10 cellular contexts compared by ENCODE assay signal in genomic region chr6:16414205-16414604, GRCh38.
DNase-seq lines count a peak whose midpoint lies in the region; ATAC-seq, FAIRE-seq and TF ChIP-seq lines count a peak whose summit lies in the region.
"Had no signal": no experiment of that assay in that cellular context is flagged by ENCODE, and none has a peak within 500 bp of the region (broad histone marks: within the 10 kb centered on the region; RNA-seq: fewer than 3 reads in every experiment).

No MANE protein-coding gene starts in this region.

- H2BK120ac ChIP-seq in trophoblast cell (ENCODE audit: insufficient read depth, low read length, poor library complexity) = no peak overlapping the region

- no peak overlapping the region for H3K4me2 ChIP-seq in trophoblast cell (ENCODE audit: low read length)

- H4K91ac ChIP-seq in trophoblast cell (ENCODE audit: low read depth, low read length) = no peak overlapping the region

- H2BK12ac ChIP-seq in trophoblast cell (ENCODE audit: low read length) = no peak overlapping the region

- no peak overlapping the region for H4K8ac ChIP-seq in trophoblast cell (ENCODE audit: low read depth, low read length)

- no peaks in the 10 kb centered on the region for H3K9me3 ChIP-seq in esophagus squamous epithelium
- H3K9me3 ChIP-seq in trophoblast cell (ENCODE audit: insufficient read depth, low read depth, low read length) = no peaks in the 10 kb centered on the region

- H3K14ac ChIP-seq in trophoblast cell (ENCODE audit: low read length) = no peak overlapping the region

- H3K79me1 ChIP-seq in trophoblast cell (ENCODE audit: low read length) = no peaks in the 10 kb centered on the region

- TF ChIP-seq CTCF in esophagus squamous epithelium (IDR thresholded peaks at IDR 0.05) = no peak

- H2AK5ac ChIP-seq in trophoblast cell (ENCODE audit: low read length) = no peak overlapping the region

- H3K4me3 ChIP-seq in esophagus squamous epithelium = peak overlapping the region in 1 of 4 donors; percentile 44
- no peak overlapping the region for H3K4me3 ChIP-seq in trophoblast cell (ENCODE audit: low read depth, low read length)

- peak; percentile 53 for FAIRE-seq in GM12892 (lab: Jason Lieb, UNC)
- FAIRE-seq: G401.6 had no signal

- H3K27me3 ChIP-seq in esophagus squamous epithelium (no peaks in the 10 kb centered on the region), trophoblast cell (ENCODE audit: insufficient read depth, low read length) (no peaks in the 10 kb centered on the region)

- no peak overlapping the region for H3K18ac ChIP-seq in trophoblast cell (ENCODE audit: low read length)

- no peak overlapping the region for H2BK5ac ChIP-seq in trophoblast cell (ENCODE audit: low read depth, low read length, poor library complexity)

- H3K79me2 ChIP-seq in trophoblast cell (ENCODE audit: control insufficient read depth, insufficient read depth, low read length, poor library complexity) = no peaks in the 10 kb centered on the region

- no peak overlapping the region for H3K9ac ChIP-seq in trophoblast cell (ENCODE audit: low read length)

- no peak overlapping the region for H3K4ac ChIP-seq in trophoblast cell (ENCODE audit: low read depth, low read length)

- H3K4me1 ChIP-seq in esophagus squamous epithelium = peaks cover 4 to 52% (median 14%) of the 10 kb centered on the region in 3 donors
- no peaks in the 10 kb centered on the region for H3K4me1 ChIP-seq in trophoblast cell (ENCODE audit: control insufficient read depth in 1 of 2, insufficient read depth in 2 of 2, low read length in 2 of 2)

- WGBS in esophagus squamous epithelium, 2 donors = 23 to 28% methylated on average over 5 of the region's 5 CpGs
- no CpG with 5 or more reads among the region's 5 CpGs for WGBS in trophoblast cell (ENCODE audit: extremely low coverage, insufficient coverage, insufficient read length)

- intact Hi-C loops in esophagus squamous epithelium (cut with DNase I) = no loop called here

- H3K36me3 ChIP-seq in esophagus squamous epithelium (no peaks in the 10 kb centered on the region), trophoblast cell (ENCODE audit: control insufficient read depth in 1 of 2, insufficient read depth in 2 of 2, low read length in 2 of 2) (no peaks in the 10 kb centered on the region)

- H2AFZ ChIP-seq in trophoblast cell (ENCODE audit: insufficient read depth, low read length, poor library complexity) = no peak overlapping the region

- TF ChIP-seq POLR2A in GM12892 (IDR thresholded peaks at IDR 0.05; ENCODE audit: low read depth, low read length) = peak; percentile 44; the same call in 1 of the 2 replicates
- TF ChIP-seq POLR2A in esophagus squamous epithelium (IDR thresholded peaks at IDR 0.05) = no peak
- TF ChIP-seq POLR2A in erythroblast (IDR thresholded peaks at IDR 0.05; ENCODE audit: low read length) = no peak

- peak overlapping the region; percentile 48 to 66 (median 58) for H3K27ac ChIP-seq in esophagus squamous epithelium
- H3K27ac ChIP-seq in trophoblast cell (ENCODE audit: low read depth, low read length) = no peak overlapping the region

- peak; percentile 41 for ATAC-seq in GM21515 (IDR thresholded peaks at IDR 0.05; ENCODE audit: unreplicated experiment)
- ATAC-seq in HG03571 (IDR thresholded peaks at IDR 0.05; ENCODE audit: unreplicated experiment) = peak; percentile 56
- ATAC-seq in left lobe of liver = no peak

- DNase-seq in GM12892 (ENCODE audit: insufficient read length) (no peak), esophagus squamous epithelium (lab: John Stamatoyannopoulos, UW) (no peak), retina (no peak), trophoblast cell (no peak), left lobe of liver (ENCODE audit: low spot score) (no peak), erythroblast (lab: John Stamatoyannopoulos, UW) (no peak)
- DNase-seq: NCI-H146 had no signal

- no peak overlapping the region for H3K23ac ChIP-seq in trophoblast cell (ENCODE audit: low read length)

- H4K12ac ChIP-seq in trophoblast cell (ENCODE audit: low read depth, low read length) = no peak overlapping the region
